8 cellular contexts compared by ENCODE assay signal in genomic region chr15:89089316-89090230, GRCh38. TPM values are rescaled to one million over a fixed set of nuclear protein-coding genes. Genes with fewer than 3 reads are reported as not detected.
DNase-seq lines count a peak whose midpoint lies in the region; ATAC-seq and TF ChIP-seq lines count a peak whose summit lies in the region.

No MANE protein-coding gene starts in this region.

- H3K27ac Mint-ChIP-seq in CD4-positive, alpha-beta memory T cell, result peak overlapping the region in 6 of 7 donors; percentile 88 to 98 (median 94)

- no peaks in the 10 kb centered on the region for H3K9me2 ChIP-seq in neural cell (ENCODE audit: insufficient read depth, low read length)

- TF ChIP-seq POLR2A in NB4 (IDR thresholded peaks at IDR 0.05; ENCODE audit: extremely low read depth, insufficient read length), result no peak

- H3K9me3 ChIP-seq in CD4-positive, alpha-beta memory T cell (ENCODE audit: control insufficient read depth in 1 of 2, low read length in 2 of 2), result no peaks in the 10 kb centered on the region
- H3K9me3 ChIP-seq in neural cell (ENCODE audit: low read length), result no peaks in the 10 kb centered on the region

- peaks cover 44% of the 10 kb centered on the region for H3K79me2 ChIP-seq in neural cell (replicated peaks; ENCODE audit: insufficient read depth, low read length)

- no peak overlapping the region for H3K4me3 Mint-ChIP-seq in CD4-positive, alpha-beta memory T cell

- no peaks in the 10 kb centered on the region for H3K36me3 ChIP-seq in CD4-positive, alpha-beta memory T cell (ENCODE audit: insufficient read depth, low read length)
- H3K36me3 ChIP-seq in neural cell (ENCODE audit: insufficient read depth, low read length), result no peaks in the 10 kb centered on the region

- no peaks in the 10 kb centered on the region for H4K20me1 ChIP-seq in neural cell (ENCODE audit: insufficient read depth)

- TF ChIP-seq RAD21 in neural cell (conservative IDR thresholded peaks at IDR 0.05), result no peak

- ATAC-seq in GM19035 (IDR thresholded peaks at IDR 0.05; ENCODE audit: unreplicated experiment) (no peak), GM18861 (IDR thresholded peaks at IDR 0.05; ENCODE audit: unreplicated experiment) (no peak)

- H3K27me3 Mint-ChIP-seq in CD4-positive, alpha-beta memory T cell, result no peaks in the 10 kb centered on the region

- no peak overlapping the region for H2AFZ ChIP-seq in neural cell (ENCODE audit: low read depth, low read length)

- no peak for DNase-seq in CD4-positive, alpha-beta memory T cell
- DNase-seq in NB4 (ENCODE audit: low read depth), result no peak
- peak; percentile 65 for DNase-seq in cerebellum (ENCODE audit: low spot score)
- no peak for DNase-seq in RPMI8226
- DNase-seq in A172 (ENCODE audit: low spot score), result no peak

- peak overlapping the region; percentile 78 for H3K4me2 ChIP-seq in neural cell (ENCODE audit: low read length)

- TF ChIP-seq EP300 in neural cell (conservative IDR thresholded peaks at IDR 0.05; ENCODE audit: poor library complexity, severe bottlenecking), result no peak

- H3K36me3 Mint-ChIP-seq in CD4-positive, alpha-beta memory T cell, result peaks cover 5 to 9% of the 10 kb centered on the region in 2 donors

- peak overlapping the region; percentile 90 for H3K9ac ChIP-seq in neural cell (ENCODE audit: low read length)

- peak overlapping the region; percentile 49 to 89 for H3K4me3 ChIP-seq in CD4-positive, alpha-beta memory T cell (ENCODE audit: low read length in 2 of 2)
- peak overlapping the region; percentile 77 for H3K4me3 ChIP-seq in NB4 (ENCODE audit: low read depth, low read length)
- peak overlapping the region; percentile 72 for H3K4me3 ChIP-seq in neural cell (ENCODE audit: low read length)

- no peak for TF ChIP-seq CTCF in NB4 (IDR thresholded peaks at IDR 0.05; ENCODE audit: low read depth, low read length)
- no peak for TF ChIP-seq CTCF in neural cell (IDR thresholded peaks at IDR 0.05; ENCODE audit: poor library complexity, severe bottlenecking)

- no peaks in the 10 kb centered on the region for H3K9me3 Mint-ChIP-seq in CD4-positive, alpha-beta memory T cell

- no peaks in the 10 kb centered on the region for H3K27me3 ChIP-seq in CD4-positive, alpha-beta memory T cell (ENCODE audit: insufficient read depth, low read length)
- H3K27me3 ChIP-seq in neural cell (ENCODE audit: insufficient read depth, low read depth, low read length), result no peaks in the 10 kb centered on the region

- POLR2A ChIA-PET in CD4-positive, alpha-beta memory T cell (lab: Charles Lee; ENCODE audit: partially characterized antibody), result interaction anchor here (0.7 to 3.5 kb wide), 10 partner anchors 10 to 245 kb away, joined by 3 to 19 read pairs (median 6); partner anchors contain the start of genes HAPLN3 and POLG

- peaks cover 29 to 50% (median 38%) of the 10 kb centered on the region in 4 donors for H3K4me1 Mint-ChIP-seq in CD4-positive, alpha-beta memory T cell

- peaks cover 38% of the 10 kb centered on the region for H3K4me1 ChIP-seq in CD4-positive, alpha-beta memory T cell (ENCODE audit: insufficient read depth, low read length)

- CTCF ChIA-PET in CD4-positive, alpha-beta memory T cell (lab: Charles Lee; ENCODE audit: partially characterized antibody), result interaction anchor here (1.2 to 8.6 kb wide), 11 partner anchors 10 to 192 kb away, joined by 3 to 78 read pairs (median 10); no protein-coding TSS in a partner anchor

- H3K27ac ChIP-seq in CD4-positive, alpha-beta memory T cell (ENCODE audit: low read depth, low read length), result peak overlapping the region; percentile 75
- H3K27ac ChIP-seq in neural cell (ENCODE audit: low read length), result no peak overlapping the region

- intact Hi-C loops in CD4-positive, alpha-beta memory T cell (cut with micrococcal nuclease), result loop anchor here (2.0 kb wide), 1 partner anchor 543 kb away; the partner anchor contains the start of gene DET1

- H3F3A ChIP-seq in neural cell (ENCODE audit: insufficient read depth, low read length, poor library complexity, severe bottlenecking), result no peaks in the 10 kb centered on the region

TF ChIP-seq in neural cell, 6 proteins besides CTCF, POLR2A, EP300 and RAD21:
- TF ChIP-seq REST (IDR thresholded peaks at IDR 0.05; ENCODE audit: borderline replicate concordance) (no peak), MXI1 (conservative IDR thresholded peaks at IDR 0.05; ENCODE audit: poor library complexity, severe bottlenecking) (no peak), POLR2AphosphoS5 (IDR thresholded peaks at IDR 0.05) (no peak), SMC3 (conservative IDR thresholded peaks at IDR 0.05; ENCODE audit: poor library complexity) (no peak), TAF1 (IDR thresholded peaks at IDR 0.05; ENCODE audit: low read depth) (no peak)

RNA-seq across cellular contexts. Expression of gene ABHD2, which starts 1.3 kb away (rescaled TPM):
- total RNA-seq in CD4-positive, alpha-beta memory T cell, result 10 to 100 TPM; 65.4 to 68.9 TPM
- 10 to 100 TPM; 12.7 to 27.8 TPM for polyA plus RNA-seq in CD4-positive, alpha-beta memory T cell
- total RNA-seq in cerebellum, result 67.1 TPM
- polyA plus RNA-seq in neural cell, result 19.0 and 20.8 TPM in 2 replicates
- polyA minus RNA-seq in neural cell, result 91.5 and 102 TPM in 2 replicates
- 25.7 and 36.6 TPM in 2 replicates for total RNA-seq in A172 (2014; rRNA removed; shearing (Covaris generic))
